8 cellular contexts compared by ENCODE assay signal in the genomic region with DNA sequence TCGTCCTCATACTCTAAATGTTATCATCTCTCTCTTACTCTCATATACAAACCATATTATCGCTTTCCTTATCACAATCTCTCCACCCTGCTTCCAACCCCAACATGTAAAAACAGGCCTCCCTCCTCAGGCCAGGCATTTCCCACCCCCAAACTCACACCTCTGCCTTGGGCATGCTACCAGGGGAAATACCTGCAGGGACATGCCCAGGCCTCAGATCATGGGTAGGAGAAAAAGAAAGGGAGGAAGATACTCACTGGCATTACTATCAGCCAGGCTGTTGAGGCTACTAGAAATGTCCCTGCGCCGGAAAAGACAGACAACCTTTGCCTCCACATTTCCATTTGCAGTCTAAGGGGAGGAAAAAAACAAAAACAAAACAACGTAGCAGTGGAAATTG. TPM values are rescaled to one million over a fixed set of nuclear protein-coding genes. Genes with fewer than 3 reads are reported as not detected.
DNase-seq lines count a peak whose midpoint lies in the region; ATAC-seq and TF ChIP-seq lines count a peak whose summit lies in the region.

No MANE protein-coding gene starts in this region.

- H3K27me3 ChIP-seq in mesendoderm (ENCODE audit: insufficient read depth, low read length, poor library complexity) (no peaks in the 10 kb centered on the region), vagina (no peaks in the 10 kb centered on the region)

- H3K36me3 ChIP-seq in mesendoderm (ENCODE audit: control insufficient read depth, insufficient read depth, low read length), result peaks cover 27% of the 10 kb centered on the region
- peaks cover 0 to 32% of the 10 kb centered on the region in 2 donors for H3K36me3 ChIP-seq in vagina

- POLR2A ChIA-PET in MCF 10A (lab: Yijun Ruan, JAX), result interaction anchor here (0.6 to 5.2 kb wide), 30 partner anchors 9 to 1896 kb away, joined by 3 to 152 read pairs (median 6); partner anchors contain the start of genes AHNAK, B3GAT3, C11orf98 and CSKMT

- peak overlapping the region; percentile 77 for H3K56ac ChIP-seq in mesendoderm (ENCODE audit: low read length)

- H3K27ac ChIP-seq in mesendoderm (ENCODE audit: low read depth, low read length), result peak overlapping the region; percentile 46
- peak overlapping the region; percentile 97 for H3K27ac ChIP-seq in vagina

- peaks cover 38% of the 10 kb centered on the region for H3K4me1 Mint-ChIP-seq in MCF 10A (ENCODE audit: insufficient read depth, unreplicated experiment)

- peak overlapping the region; percentile 72 for H3K4me2 ChIP-seq in mesendoderm (ENCODE audit: low read length)

- no peak overlapping the region for H2BK15ac ChIP-seq in mesendoderm (replicated peaks; ENCODE audit: low read depth)

- no peak overlapping the region for H3K23ac ChIP-seq in mesendoderm (ENCODE audit: low read length)

- H2AK5ac ChIP-seq in mesendoderm (ENCODE audit: low read length), result peak overlapping the region; percentile 6

- peaks cover 25% of the 10 kb centered on the region for H3K79me2 ChIP-seq in mesendoderm (ENCODE audit: control insufficient read depth, insufficient read depth, low read length)

- peaks cover 21% of the 10 kb centered on the region for H3K79me1 ChIP-seq in mesendoderm (ENCODE audit: low read length)

- CTCF ChIA-PET in MCF 10A (lab: Yijun Ruan, JAX), result interaction anchor here (0.6 to 1.5 kb wide), 7 partner anchors 12 to 262 kb away, joined by 3 to 4 read pairs (median 3); partner anchors contain the start of genes EML3, GANAB and ROM1

- intact Hi-C loops in MCF 10A (cut with micrococcal nuclease) (no loop called here), vagina (cut with DNase I) (no loop called here)

- no peak overlapping the region for H3K18ac ChIP-seq in mesendoderm (ENCODE audit: low read length)

- H3K9ac ChIP-seq in mesendoderm (ENCODE audit: low read length), result peak overlapping the region; percentile 66

- H3K4me3 Mint-ChIP-seq in MCF 10A (ENCODE audit: unreplicated experiment), result peak overlapping the region; percentile 86

- H3K27me3 Mint-ChIP-seq in MCF 10A (ENCODE audit: insufficient read depth, unreplicated experiment), result no peaks in the 10 kb centered on the region

- no peak for ATAC-seq in GM19324 (IDR thresholded peaks at IDR 0.05; ENCODE audit: low FRiP score, unreplicated experiment)

- TF ChIP-seq CTCF in MCF 10A (IDR thresholded peaks at IDR 0.05; ENCODE audit: unreplicated experiment), result no peak
- no peak for TF ChIP-seq CTCF in vagina (IDR thresholded peaks at IDR 0.05)

- no peaks in the 10 kb centered on the region for H3K9me3 ChIP-seq in vagina

- no peak overlapping the region for H4K8ac ChIP-seq in mesendoderm (ENCODE audit: low read depth, low read length)

- H2BK120ac ChIP-seq in mesendoderm (ENCODE audit: low read depth, low read length), result no peak overlapping the region

- TF ChIP-seq POLR2A in vagina (IDR thresholded peaks at IDR 0.05), result no peak

- peak overlapping the region; percentile 8 for H2BK5ac ChIP-seq in mesendoderm (ENCODE audit: low read length)

- no peaks in the 10 kb centered on the region for H3K9me3 Mint-ChIP-seq in MCF 10A (ENCODE audit: unreplicated experiment)

- H3K4me3 ChIP-seq in mesendoderm (ENCODE audit: low read length), result peak overlapping the region; percentile 5
- peak overlapping the region; percentile 73 to 94 for H3K4me3 ChIP-seq in vagina

- no peak overlapping the region for H3K4ac ChIP-seq in mesendoderm (ENCODE audit: low read depth, low read length)

- TSS peak; percentile 39 for BruUV-seq in MCF 10A (replicated peaks; lab: Mats Ljungman, UMichigan)

- no peak overlapping the region for H4K5ac ChIP-seq in mesendoderm (ENCODE audit: low read length)

- peaks cover 71% of the 10 kb centered on the region for H3K36me3 Mint-ChIP-seq in MCF 10A (ENCODE audit: insufficient read depth, unreplicated experiment)

- H3K4me1 ChIP-seq in mesendoderm (ENCODE audit: control insufficient read depth, low read depth, low read length) (peaks cover 4% of the 10 kb centered on the region), vagina (peaks cover 37% of the 10 kb centered on the region)

- peak overlapping the region; percentile 96 for H3K27ac Mint-ChIP-seq in MCF 10A (ENCODE audit: low read depth, unreplicated experiment)

- DNase-seq in stimulated activated CD4-positive, alpha-beta T cell treated with anti-CD3 and anti-CD28 coated beads, Interleukin-15, amount 100 ng/mL, for 24 hours, result peak; percentile 33
- no peak for DNase-seq in stimulated activated CD4-positive, alpha-beta T cell treated with anti-CD3 and anti-CD28 coated beads, Interleukin-1b, Interleukin-23, amount 100 ng/mL, for 48 hours
- peak; percentile 82 for DNase-seq in MCF 10A (ENCODE audit: unreplicated experiment)
- DNase-seq in mesendoderm, result peak; percentile 31
- DNase-seq in vagina (ENCODE audit: extremely low spot score in 2 of 2), result no peak
- DNase-seq in COR-L47 (lab: John Stamatoyannopoulos, UW), result no peak
- DNase-seq in NCI-H1048 (lab: John Stamatoyannopoulos, UW), result no peak

- 100% methylated on average over 2 of the region's 5 CpGs for WGBS in mesendoderm (ENCODE audit: extremely low coverage, insufficient coverage, low lambda C conversion rate)

RNA-seq across cellular contexts. Expression of gene MTA2, which starts 1.8 kb away (rescaled TPM):
- total RNA-seq in MCF 10A (2022) (139 and 176 TPM in 2 replicates), vagina (96.3 TPM)
- polyA plus RNA-seq in mesendoderm (2013, experiment 1 of 2), result 75.0 TPM
- 74.7 TPM for polyA plus RNA-seq in mesendoderm (2013, experiment 2 of 2)

RNA-seq across cellular contexts. Expression of gene TUT1, which starts 8.6 kb away (rescaled TPM):
- total RNA-seq in MCF 10A (2022), result 26.0 and 28.3 TPM in 2 replicates
- polyA plus RNA-seq in mesendoderm (2013, experiment 1 of 2), result 12.7 TPM
- 13.0 TPM for polyA plus RNA-seq in mesendoderm (2013, experiment 2 of 2)
- total RNA-seq in vagina, result 12.0 TPM

RNA-seq across cellular contexts. Expression of gene EML3, which starts 12.7 kb away (rescaled TPM):
- total RNA-seq in MCF 10A (2022) (33.9 and 43.7 TPM in 2 replicates), vagina (69.0 TPM)
- polyA plus RNA-seq in mesendoderm (2013, experiment 1 of 2), result 11.9 TPM
- 12.2 TPM for polyA plus RNA-seq in mesendoderm (2013, experiment 2 of 2)

RNA-seq across cellular contexts. Expression of gene ROM1, which starts 13.1 kb away (rescaled TPM):
- total RNA-seq in MCF 10A (2022) (2.5 and 2.9 TPM in 2 replicates), vagina (6.1 TPM)
- 0.52 TPM for polyA plus RNA-seq in mesendoderm (2013, experiment 1 of 2)
- 0.50 TPM for polyA plus RNA-seq in mesendoderm (2013, experiment 2 of 2)

RNA-seq across cellular contexts. Expression of gene B3GAT3, which starts 21.9 kb away (rescaled TPM):
- total RNA-seq in MCF 10A (2022) (40.1 and 42.4 TPM in 2 replicates), vagina (41.7 TPM)
- 7.8 TPM for polyA plus RNA-seq in mesendoderm (2013, experiment 1 of 2)
- 7.7 TPM for polyA plus RNA-seq in mesendoderm (2013, experiment 2 of 2)

Comparison
In these comparisons a context has a peak if more than half of its experiments do, and no peak if none do; other contexts are left out.
1. DNase-seq: peak in stimulated activated CD4-positive, alpha-beta T cell treated with anti-CD3 and anti-CD28 coated beads, Interleukin-15, amount 100 ng/mL, for 24 hours (single experiment), MCF 10A (single experiment) and mesendoderm (single experiment); none in stimulated activated CD4-positive, alpha-beta T cell treated with anti-CD3 and anti-CD28 coated beads, Interleukin-1b, Interleukin-23, amount 100 ng/mL, for 48 hours (single experiment), vagina (0 of 2), COR-L47 (single experiment) and NCI-H1048 (single experiment).